ENCODE assay signal across 8 cellular contexts in genomic region chr5:14663734-14664269, GRCh38. TPM values are rescaled to one million over a fixed set of nuclear protein-coding genes. Genes with fewer than 3 reads are reported as not detected.
DNase-seq lines count a peak whose midpoint lies in the region; ATAC-seq and TF ChIP-seq lines count a peak whose summit lies in the region.

No MANE protein-coding gene starts in this region.

- H3K27me3 Mint-ChIP-seq in activated T-helper 2 cell treated with anti-CD3 and anti-CD28 coated beads, Interferon-gamma antibody, Interleukin-2, Interleukin-4, amounts not matched to agents 10 μg/mL and 5 μg/mL and 100 μg/mL, durations not matched to agents 14 hours and 24 hours and 36 hours (ENCODE audit: low read depth): no peaks in the 10 kb centered on the region

- no peaks in the 10 kb centered on the region for H3K27me3 ChIP-seq in sigmoid colon

- TF ChIP-seq CTCF in sigmoid colon (IDR thresholded peaks at IDR 0.05): no peak

- WGBS in sigmoid colon, 2 donors: 1 to 2% methylated on average over 24 of the region's 24 CpGs

- peak overlapping the region; percentile 61 to 79 (median 69) for H3K4me3 ChIP-seq in sigmoid colon

- peak overlapping the region; percentile 98 for H3K27ac Mint-ChIP-seq in activated T-helper 2 cell treated with anti-CD3 and anti-CD28 coated beads, Interferon-gamma antibody, Interleukin-2, Interleukin-4, amounts not matched to agents 10 μg/mL and 5 μg/mL and 100 μg/mL, durations not matched to agents 14 hours and 24 hours and 36 hours

- H3K9me3 ChIP-seq in sigmoid colon: no peaks in the 10 kb centered on the region

- no peak for TF ChIP-seq EP300 in sigmoid colon (IDR thresholded peaks at IDR 0.05)

- peak overlapping the region; percentile 96 for H3K4me3 Mint-ChIP-seq in activated T-helper 2 cell treated with anti-CD3 and anti-CD28 coated beads, Interferon-gamma antibody, Interleukin-2, Interleukin-4, amounts not matched to agents 10 μg/mL and 5 μg/mL and 100 μg/mL, durations not matched to agents 14 hours and 24 hours and 36 hours (ENCODE audit: low read depth)

- peaks cover 0 to 40% (median 33%) of the 10 kb centered on the region in 4 donors for H3K4me1 ChIP-seq in sigmoid colon

- peaks cover 56% of the 10 kb centered on the region for H3K36me3 Mint-ChIP-seq in activated T-helper 2 cell treated with anti-CD3 and anti-CD28 coated beads, Interferon-gamma antibody, Interleukin-2, Interleukin-4, amounts not matched to agents 10 μg/mL and 5 μg/mL and 100 μg/mL, durations not matched to agents 14 hours and 24 hours and 36 hours (ENCODE audit: low read depth)

- intact Hi-C loops in activated T-helper 2 cell treated with anti-CD3 and anti-CD28 coated beads, Interferon-gamma antibody, Interleukin-2, Interleukin-4, amounts not matched to agents 10 μg/mL and 5 μg/mL and 100 μg/mL, durations not matched to agents 14 hours and 24 hours and 36 hours (cut with micrococcal nuclease): loop anchor here (1.0 to 10.0 kb wide), 8 partner anchors 7 to 519 kb away; partner anchors contain the start of genes ANKH, OTULINL and TRIO
- intact Hi-C loops in left cardiac atrium (cut with DNase I): no loop called here
- intact Hi-C loops in sigmoid colon (cut with DNase I): loop anchor here (5.0 to 10.0 kb wide), 2 partner anchors 82 to 549 kb away; partner anchors contain the start of gene OTULINL

- peak overlapping the region; percentile 85 to 95 (median 92) for H3K27ac ChIP-seq in sigmoid colon

- peak; percentile 15 for ATAC-seq in GM21737 (IDR thresholded peaks at IDR 0.05; ENCODE audit: unreplicated experiment)
- ATAC-seq in left cardiac atrium: peak; percentile 39 to 66

- no peaks in the 10 kb centered on the region for H3K9me3 Mint-ChIP-seq in activated T-helper 2 cell treated with anti-CD3 and anti-CD28 coated beads, Interferon-gamma antibody, Interleukin-2, Interleukin-4, amounts not matched to agents 10 μg/mL and 5 μg/mL and 100 μg/mL, durations not matched to agents 14 hours and 24 hours and 36 hours

- H3K36me3 ChIP-seq in sigmoid colon: no peaks in the 10 kb centered on the region

- peak; percentile 63 for DNase-seq in DMS153 treated with DMSO at 0.1 percent for 48 hours (lab: John Stamatoyannopoulos, UW; ENCODE audit: unreplicated experiment)
- DNase-seq in DMS153 (lab: John Stamatoyannopoulos, UW): no peak
- peak; percentile 9 for DNase-seq in LoVo (ENCODE audit: low spot score)
- DNase-seq in activated T-helper 2 cell treated with anti-CD3 and anti-CD28 coated beads, Interferon-gamma antibody, Interleukin-2, Interleukin-4, amounts not matched to agents 10 μg/mL and 5 μg/mL and 100 μg/mL, durations not matched to agents 14 hours and 24 hours and 36 hours (ENCODE audit: low spot score): peak; percentile 21
- no peak for DNase-seq in left cardiac atrium
- no peak for DNase-seq in sigmoid colon
- no peak for DNase-seq in inferior parietal cortex (ENCODE audit: extremely low spot score)

- TF ChIP-seq POLR2A in sigmoid colon (IDR thresholded peaks at IDR 0.05): no peak

- peaks cover 54% of the 10 kb centered on the region for H3K4me1 Mint-ChIP-seq in activated T-helper 2 cell treated with anti-CD3 and anti-CD28 coated beads, Interferon-gamma antibody, Interleukin-2, Interleukin-4, amounts not matched to agents 10 μg/mL and 5 μg/mL and 100 μg/mL, durations not matched to agents 14 hours and 24 hours and 36 hours (ENCODE audit: low read depth)

RNA-seq across cellular contexts. Expression of gene OTULIN, which starts 0.7 kb away (rescaled TPM):
- total RNA-seq in activated T-helper 2 cell treated with anti-CD3 and anti-CD28 coated beads, Interferon-gamma antibody, Interleukin-2, Interleukin-4, amounts not matched to agents 10 μg/mL and 5 μg/mL and 100 μg/mL, durations not matched to agents 14 hours and 24 hours and 36 hours: 59.4 and 62.1 TPM in 2 replicates
- total RNA-seq in left cardiac atrium: 10 to 100 TPM; 20.1 to 22.2 TPM
- total RNA-seq in sigmoid colon: 10 to 100 TPM; 12.9 to 37.9 (median 19.8) TPM
- polyA plus RNA-seq in sigmoid colon: 10 to 100 TPM in 1 of 3 donors, 1 to 10 TPM in 2; 6.6 to 13.8 (median 6.7) TPM

Comparison
In these comparisons a context has a peak if more than half of its experiments do, and no peak if none do; other contexts are left out.
1. DNase-seq: peak in DMS153 treated with DMSO at 0.1 percent for 48 hours (single experiment), LoVo (single experiment) and activated T-helper 2 cell treated with anti-CD3 and anti-CD28 coated beads, Interferon-gamma antibody, Interleukin-2, Interleukin-4, amounts not matched to agents 10 μg/mL and 5 μg/mL and 100 μg/mL, durations not matched to agents 14 hours and 24 hours and 36 hours (single experiment); none in DMS153 (single experiment), left cardiac atrium (single experiment), sigmoid colon (single experiment) and inferior parietal cortex (single experiment).
2. intact Hi-C loops: an anchor here in activated T-helper 2 cell treated with anti-CD3 and anti-CD28 coated beads, Interferon-gamma antibody, Interleukin-2, Interleukin-4, amounts not matched to agents 10 μg/mL and 5 μg/mL and 100 μg/mL, durations not matched to agents 14 hours and 24 hours and 36 hours (1.0 to 10.0 kb wide) and sigmoid colon (5.0 to 10.0 kb wide); none called in left cardiac atrium.